In genomic region chr14:20469242-20469889, GRCh38 we compare ENCODE assay signal across 1 cellular context.
TF ChIP-seq lines count a peak whose summit lies in the region.

PNP (plus strand) TSS chr14:20469406; CDS start chr14:20469525, 119 bp downstream.

TF ChIP-seq in WTC11, 78 proteins besides CTCF, POLR2A, EP300 and RAD21 (continued from another document and continues in another):
- no peak for TF ChIP-seq ZNF425 (CRISPR knock-in tag; conservative IDR thresholded peaks at IDR 0.05)
- no peak for TF ChIP-seq JUN (CRISPR knock-in tag; IDR thresholded peaks at IDR 0.05)
- TF ChIP-seq PREB (CRISPR knock-in tag; IDR thresholded peaks at IDR 0.05; ENCODE audit: borderline replicate concordance), result peak; percentile 74; the same call in 1 of the 2 replicates
- no peak for TF ChIP-seq ELF4 (CRISPR knock-in tag; IDR thresholded peaks at IDR 0.05; ENCODE audit: low read depth)
- peak; percentile 17; the same call in 1 of the 2 replicates for TF ChIP-seq ARID4B (CRISPR knock-in tag; IDR thresholded peaks at IDR 0.05; ENCODE audit: borderline replicate concordance)
- no peak for TF ChIP-seq ZNF671 (CRISPR knock-in tag; IDR thresholded peaks at IDR 0.05)
- 0 out of 2 replicates have a peak, but pooled peaks have one; percentile 70 for TF ChIP-seq IRF1 (CRISPR knock-in tag; IDR thresholded peaks at IDR 0.05)
- TF ChIP-seq NR3C1 (CRISPR knock-in tag; conservative IDR thresholded peaks at IDR 0.05; ENCODE audit: low read depth), result no peak
- TF ChIP-seq FOXK1 (CRISPR knock-in tag; IDR thresholded peaks at IDR 0.05), result 0 out of 2 replicates have a peak, but pooled peaks have one; percentile 48
- peak; percentile 48; the same call in 1 of the 2 replicates for TF ChIP-seq HMGXB4 (CRISPR knock-in tag; IDR thresholded peaks at IDR 0.05)
- no peak for TF ChIP-seq ZNF396 (CRISPR knock-in tag; IDR thresholded peaks at IDR 0.05; ENCODE audit: borderline replicate concordance)
- peak; percentile 53; the same call in 1 of the 2 replicates for TF ChIP-seq MAX (CRISPR knock-in tag; IDR thresholded peaks at IDR 0.05)
- TF ChIP-seq ATF2 (CRISPR knock-in tag; IDR thresholded peaks at IDR 0.05; ENCODE audit: borderline replicate concordance, low read depth), result no peak
- no peak for TF ChIP-seq ZSCAN18 (CRISPR knock-in tag; IDR thresholded peaks at IDR 0.05)
- TF ChIP-seq ZMAT4 (CRISPR knock-in tag; IDR thresholded peaks at IDR 0.05), result no peak
- no peak for TF ChIP-seq SP1 (CRISPR knock-in tag; conservative IDR thresholded peaks at IDR 0.05)
- TF ChIP-seq ZNF317 (CRISPR knock-in tag; IDR thresholded peaks at IDR 0.05; ENCODE audit: borderline replicate concordance, low read depth), result 0 out of 2 replicates have a peak, but pooled peaks have one; percentile 42
- TF ChIP-seq EMX1 (CRISPR knock-in tag; IDR thresholded peaks at IDR 0.05), result no peak
- no peak for TF ChIP-seq E2F5 (CRISPR knock-in tag; IDR thresholded peaks at IDR 0.05)
- no peak for TF ChIP-seq SMAD4 (CRISPR knock-in tag; IDR thresholded peaks at IDR 0.05)
- TF ChIP-seq TP53 (CRISPR knock-in tag; IDR thresholded peaks at IDR 0.05), result no peak
- peak; percentile 67; the same call in 1 of the 2 replicates for TF ChIP-seq GABPB1 (CRISPR knock-in tag; IDR thresholded peaks at IDR 0.05)
- TF ChIP-seq CDX4 (CRISPR knock-in tag; IDR thresholded peaks at IDR 0.05; ENCODE audit: borderline replicate concordance), result no peak
- peak; percentile 86 for TF ChIP-seq ETV6 (CRISPR knock-in tag; IDR thresholded peaks at IDR 0.05)
- no peak for TF ChIP-seq ZNF532 (CRISPR knock-in tag; IDR thresholded peaks at IDR 0.05; ENCODE audit: borderline replicate concordance)
- no peak for TF ChIP-seq ESRRA (CRISPR knock-in tag; IDR thresholded peaks at IDR 0.05; ENCODE audit: borderline replicate concordance)
- no peak for TF ChIP-seq ATF6 (CRISPR knock-in tag; IDR thresholded peaks at IDR 0.05)
